ENCODE assay signal across 8 cellular contexts in the genomic region with DNA sequence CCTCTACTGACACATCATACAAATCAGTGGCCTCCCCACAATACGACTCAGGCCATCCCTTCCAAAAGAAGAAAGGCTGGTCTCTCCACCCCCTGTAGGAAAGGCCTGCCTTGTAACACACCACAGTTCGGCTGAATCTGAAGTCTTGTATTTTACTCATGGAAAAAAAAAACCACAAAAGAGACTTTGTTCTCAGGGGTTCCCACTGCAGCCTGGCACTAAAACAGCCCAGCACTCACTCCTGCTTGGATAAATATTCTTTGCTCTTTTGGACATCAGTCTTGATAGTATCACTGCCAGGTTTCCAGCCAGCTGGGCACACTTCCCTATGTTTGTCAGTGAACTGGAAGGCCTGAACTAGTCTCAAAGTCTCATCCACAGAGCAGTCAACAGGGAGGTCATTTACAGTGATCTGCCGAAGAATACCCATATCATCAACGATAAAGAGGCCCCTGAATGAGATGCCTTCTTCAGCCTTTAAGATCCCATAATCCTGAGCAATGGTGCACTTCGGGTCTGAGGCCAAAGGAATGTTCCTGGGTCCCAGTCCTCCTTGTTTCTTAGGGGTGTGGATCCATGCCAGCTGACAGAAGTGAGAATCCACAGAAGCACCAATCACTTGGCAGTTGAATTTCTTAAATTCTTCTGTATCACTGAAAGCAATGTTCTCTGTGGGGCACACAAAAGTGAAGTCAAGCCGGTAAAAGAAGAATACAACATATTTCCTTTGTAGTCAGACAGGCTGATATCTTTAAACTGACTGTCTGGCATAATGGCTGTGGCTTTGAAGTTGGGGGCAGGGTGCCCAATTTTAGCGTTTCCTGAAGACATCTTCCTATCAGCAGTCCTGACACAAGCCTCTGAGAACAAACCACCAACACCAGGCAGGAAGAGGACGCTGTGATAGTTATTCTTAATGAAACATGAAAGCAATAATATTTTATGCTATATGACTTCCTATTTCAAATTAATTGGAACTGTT.
DNase-seq lines count a peak whose midpoint lies in the region; TF ChIP-seq lines count a peak whose summit lies in the region.
"Had no signal": no experiment of that assay in that cellular context is flagged by ENCODE, and none has a peak within 500 bp of the region (broad histone marks: within the 10 kb centered on the region; RNA-seq: fewer than 3 reads in every experiment).

No MANE protein-coding gene starts in this region.

- H3K27me3 ChIP-seq in mammary epithelial cell (ENCODE audit: insufficient read depth, low read length) (no peaks in the 10 kb centered on the region), liver (ENCODE audit: control insufficient read depth in 4 of 4, insufficient read depth in 4 of 4, low read length in 3 of 4) (no peaks in the 10 kb centered on the region)

- H4K20me1 ChIP-seq in mammary epithelial cell (ENCODE audit: insufficient read depth, low read length), result no peaks in the 10 kb centered on the region

- 10% methylated on average over 7 of the region's 8 CpGs for WGBS in mammary epithelial cell (ENCODE audit: low coverage, missing lambda C conversion rate)
- 25% methylated on average over 8 of the region's 8 CpGs for WGBS in liver

- no peak overlapping the region for H3K4me2 ChIP-seq in mammary epithelial cell (ENCODE audit: insufficient read depth, low read depth, low read length)

- H2AFZ ChIP-seq in mammary epithelial cell (ENCODE audit: low read depth, low read length), result peak overlapping the region; percentile 48

- H3K9ac ChIP-seq in mammary epithelial cell (ENCODE audit: insufficient read depth, low read length), result no peak overlapping the region
- peak overlapping the region in 1 of 2 donors; percentile 67 for H3K9ac ChIP-seq in liver (ENCODE audit: low read depth in 1 of 2, low read length in 2 of 2)

- H3K9me3 ChIP-seq in mammary epithelial cell (replicated peaks; ENCODE audit: insufficient read depth, low read length), result no peaks in the 10 kb centered on the region
- H3K9me3 ChIP-seq in liver (ENCODE audit: control insufficient read depth in 4 of 4, low read length in 3 of 4), result no peaks in the 10 kb centered on the region

- TF ChIP-seq RAD21 in liver (IDR thresholded peaks at IDR 0.05), result peak; percentile 62 to 69

- no peak overlapping the region for H3K27ac ChIP-seq in mammary epithelial cell (ENCODE audit: insufficient read depth, low read depth, low read length)
- H3K27ac ChIP-seq in liver (ENCODE audit: low read depth in 1 of 2, low read length in 2 of 2), result peak overlapping the region; percentile 82 to 89
- no peak overlapping the region for H3K27ac ChIP-seq in substantia nigra (ENCODE audit: low read depth, low read length, poor library complexity, severe bottlenecking)

- CTCF ChIA-PET in mammary epithelial cell (lab: Charles Lee; ENCODE audit: low non-redundant PET), result no interaction called here

- H3K79me2 ChIP-seq in mammary epithelial cell (ENCODE audit: insufficient read depth, low read length), result no peaks in the 10 kb centered on the region

- H3K4me3 ChIP-seq in mammary epithelial cell (replicated peaks in 1 of 3; ENCODE audit: insufficient read depth in 1 of 3, low read depth in 2 of 3, low read length in 3 of 3) (no peak overlapping the region), liver (ENCODE audit: low read depth in 1 of 3, low read length in 3 of 3) (no peak overlapping the region)

- in situ Hi-C loops in mammary epithelial cell (cut with MboI; ENCODE audit: low sequenced_read_pairs in 2 of 2), result no loop called here

- intact Hi-C loops in mammary epithelial cell (cut with micrococcal nuclease), result loop anchor here (5.0 kb wide), 1 partner anchor 251 kb away; no protein-coding TSS in a partner anchor

- no peak for TF ChIP-seq CTCF in mammary epithelial cell (conservative IDR thresholded peaks at IDR 0.05 in 1 of 2, IDR thresholded peaks at IDR 0.05 in 1 of 2; ENCODE audit: extremely low read depth in 1 of 2, insufficient read depth in 1 of 2, low read depth in 1 of 2, low read length in 2 of 2)
- no peak for TF ChIP-seq CTCF in liver (IDR thresholded peaks at IDR 0.05; ENCODE audit: low read depth, low read length, missing input control)

- DNase-seq in NCI-H446 (lab: John Stamatoyannopoulos, UW), result peak; percentile 69 to 70
- DNase-seq in mammary epithelial cell, result no peak
- peak in 42 of 49 donors; percentile 2 to 69 (median 30) for DNase-seq in substantia nigra (lab: John Stamatoyannopoulos, UW)
- no peak for DNase-seq in middle frontal gyrus (ENCODE audit: extremely low spot score, low spot score)
- no peak for DNase-seq in hepatic stellate cell (ENCODE audit: low spot score)
- no peak for DNase-seq in effector CD8-positive, alpha-beta T cell (lab: John Stamatoyannopoulos, UW)
- DNase-seq: NCI-H2081 treated with DMSO at 0.1 percent for 48 hours had no signal

- H3K4me1 ChIP-seq in mammary epithelial cell (ENCODE audit: insufficient read depth, low read length) (no peaks in the 10 kb centered on the region), liver (ENCODE audit: control insufficient read depth in 4 of 4, insufficient read depth in 4 of 4, low read length in 3 of 4) (peaks cover 0 to 11% (median 9%) of the 10 kb centered on the region in 4 donors)

- no TSS peak for BruUV-seq in mammary epithelial cell (replicated peaks; lab: Mats Ljungman, UMichigan)

- dilution Hi-C loops in mammary epithelial cell (cut with HindIII; ENCODE audit: low sequenced_read_pairs), result no loop called here

- no peaks in the 10 kb centered on the region for H3K36me3 ChIP-seq in mammary epithelial cell (ENCODE audit: insufficient read depth, low read length)
- no peaks in the 10 kb centered on the region for H3K36me3 ChIP-seq in liver (ENCODE audit: control insufficient read depth in 4 of 4, insufficient read depth in 3 of 4, low read depth in 1 of 4, low read length in 3 of 4)

TF ChIP-seq in liver, 16 proteins besides CTCF, POLR2A, EP300 and RAD21:
- TF ChIP-seq YY1 (IDR thresholded peaks at IDR 0.05), result peak; percentile 91
- TF ChIP-seq FOXA2 (IDR thresholded peaks at IDR 0.05), result peak; percentile 78
- peak; percentile 96 for TF ChIP-seq HNF4G (IDR thresholded peaks at IDR 0.05)
- TF ChIP-seq SP1 (IDR thresholded peaks at IDR 0.05), result peak; percentile 99
- TF ChIP-seq JUND (IDR thresholded peaks at IDR 0.05), result peak; percentile 73 to 94
- TF ChIP-seq, protein P1, sequence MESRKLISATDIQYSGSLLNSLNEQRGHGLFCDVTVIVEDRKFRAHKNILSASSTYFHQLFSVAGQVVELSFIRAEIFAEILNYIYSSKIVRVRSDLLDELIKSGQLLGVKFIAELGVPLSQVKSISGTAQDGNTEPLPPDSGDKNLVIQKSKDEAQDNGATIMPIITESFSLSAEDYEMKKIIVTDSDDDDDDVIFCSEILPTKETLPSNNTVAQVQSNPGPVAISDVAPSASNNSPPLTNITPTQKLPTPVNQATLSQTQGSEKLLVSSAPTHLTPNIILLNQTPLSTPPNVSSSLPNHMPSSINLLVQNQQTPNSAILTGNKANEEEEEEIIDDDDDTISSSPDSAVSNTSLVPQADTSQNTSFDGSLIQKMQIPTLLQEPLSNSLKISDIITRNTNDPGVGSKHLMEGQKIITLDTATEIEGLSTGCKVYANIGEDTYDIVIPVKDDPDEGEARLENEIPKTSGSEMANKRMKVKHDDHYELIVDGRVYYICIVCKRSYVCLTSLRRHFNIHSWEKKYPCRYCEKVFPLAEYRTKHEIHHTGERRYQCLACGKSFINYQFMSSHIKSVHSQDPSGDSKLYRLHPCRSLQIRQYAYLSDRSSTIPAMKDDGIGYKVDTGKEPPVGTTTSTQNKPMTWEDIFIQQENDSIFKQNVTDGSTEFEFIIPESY (IDR thresholded peaks at IDR 0.05), result peak; percentile 89
- TF ChIP-seq EGR1 (IDR thresholded peaks at IDR 0.05; ENCODE audit: low read depth in 2 of 2), result peak in 1 of 2 donors; percentile 85
- peak; percentile 18 for TF ChIP-seq NR2F2 (IDR thresholded peaks at IDR 0.05)
- peak; percentile 99 to 100 for TF ChIP-seq HNF4A (conservative IDR thresholded peaks at IDR 0.05)
- peak; percentile 91 to 96 for TF ChIP-seq RXRA (IDR thresholded peaks at IDR 0.05)
- TF ChIP-seq TAF1 (conservative IDR thresholded peaks at IDR 0.05), result peak; percentile 72
- TF ChIP-seq FOXA1 (IDR thresholded peaks at IDR 0.05), result peak; percentile 82
- TF ChIP-seq, protein P2, sequence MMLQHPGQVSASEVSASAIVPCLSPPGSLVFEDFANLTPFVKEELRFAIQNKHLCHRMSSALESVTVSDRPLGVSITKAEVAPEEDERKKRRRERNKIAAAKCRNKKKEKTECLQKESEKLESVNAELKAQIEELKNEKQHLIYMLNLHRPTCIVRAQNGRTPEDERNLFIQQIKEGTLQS (IDR thresholded peaks at IDR 0.05), result peak; percentile 35
- TF ChIP-seq, protein P3, sequence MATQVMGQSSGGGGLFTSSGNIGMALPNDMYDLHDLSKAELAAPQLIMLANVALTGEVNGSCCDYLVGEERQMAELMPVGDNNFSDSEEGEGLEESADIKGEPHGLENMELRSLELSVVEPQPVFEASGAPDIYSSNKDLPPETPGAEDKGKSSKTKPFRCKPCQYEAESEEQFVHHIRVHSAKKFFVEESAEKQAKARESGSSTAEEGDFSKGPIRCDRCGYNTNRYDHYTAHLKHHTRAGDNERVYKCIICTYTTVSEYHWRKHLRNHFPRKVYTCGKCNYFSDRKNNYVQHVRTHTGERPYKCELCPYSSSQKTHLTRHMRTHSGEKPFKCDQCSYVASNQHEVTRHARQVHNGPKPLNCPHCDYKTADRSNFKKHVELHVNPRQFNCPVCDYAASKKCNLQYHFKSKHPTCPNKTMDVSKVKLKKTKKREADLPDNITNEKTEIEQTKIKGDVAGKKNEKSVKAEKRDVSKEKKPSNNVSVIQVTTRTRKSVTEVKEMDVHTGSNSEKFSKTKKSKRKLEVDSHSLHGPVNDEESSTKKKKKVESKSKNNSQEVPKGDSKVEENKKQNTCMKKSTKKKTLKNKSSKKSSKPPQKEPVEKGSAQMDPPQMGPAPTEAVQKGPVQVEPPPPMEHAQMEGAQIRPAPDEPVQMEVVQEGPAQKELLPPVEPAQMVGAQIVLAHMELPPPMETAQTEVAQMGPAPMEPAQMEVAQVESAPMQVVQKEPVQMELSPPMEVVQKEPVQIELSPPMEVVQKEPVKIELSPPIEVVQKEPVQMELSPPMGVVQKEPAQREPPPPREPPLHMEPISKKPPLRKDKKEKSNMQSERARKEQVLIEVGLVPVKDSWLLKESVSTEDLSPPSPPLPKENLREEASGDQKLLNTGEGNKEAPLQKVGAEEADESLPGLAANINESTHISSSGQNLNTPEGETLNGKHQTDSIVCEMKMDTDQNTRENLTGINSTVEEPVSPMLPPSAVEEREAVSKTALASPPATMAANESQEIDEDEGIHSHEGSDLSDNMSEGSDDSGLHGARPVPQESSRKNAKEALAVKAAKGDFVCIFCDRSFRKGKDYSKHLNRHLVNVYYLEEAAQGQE (IDR thresholded peaks at IDR 0.05), result peak; percentile 85
- TF ChIP-seq, protein P4, sequence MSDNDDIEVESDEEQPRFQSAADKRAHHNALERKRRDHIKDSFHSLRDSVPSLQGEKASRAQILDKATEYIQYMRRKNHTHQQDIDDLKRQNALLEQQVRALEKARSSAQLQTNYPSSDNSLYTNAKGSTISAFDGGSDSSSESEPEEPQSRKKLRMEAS (IDR thresholded peaks at IDR 0.05), result peak; percentile 83
- TF ChIP-seq GABPA (IDR thresholded peaks at IDR 0.05 in 1 of 2, conservative IDR thresholded peaks at IDR 0.05 in 1 of 2), result no peak

Comparison
In these comparisons a context has a peak if more than half of its experiments do, and no peak if none do; other contexts are left out.
1. DNase-seq: peak in NCI-H446 (2 of 2) and substantia nigra (42 of 49); none in mammary epithelial cell (single experiment), middle frontal gyrus (single experiment), hepatic stellate cell (single experiment) and effector CD8-positive, alpha-beta T cell (single experiment).
2. H3K27ac ChIP-seq: peak in liver (2 of 2); none in mammary epithelial cell (single experiment) and substantia nigra (single experiment).